1 cellular context compared by ENCODE assay signal in the genomic region with DNA sequence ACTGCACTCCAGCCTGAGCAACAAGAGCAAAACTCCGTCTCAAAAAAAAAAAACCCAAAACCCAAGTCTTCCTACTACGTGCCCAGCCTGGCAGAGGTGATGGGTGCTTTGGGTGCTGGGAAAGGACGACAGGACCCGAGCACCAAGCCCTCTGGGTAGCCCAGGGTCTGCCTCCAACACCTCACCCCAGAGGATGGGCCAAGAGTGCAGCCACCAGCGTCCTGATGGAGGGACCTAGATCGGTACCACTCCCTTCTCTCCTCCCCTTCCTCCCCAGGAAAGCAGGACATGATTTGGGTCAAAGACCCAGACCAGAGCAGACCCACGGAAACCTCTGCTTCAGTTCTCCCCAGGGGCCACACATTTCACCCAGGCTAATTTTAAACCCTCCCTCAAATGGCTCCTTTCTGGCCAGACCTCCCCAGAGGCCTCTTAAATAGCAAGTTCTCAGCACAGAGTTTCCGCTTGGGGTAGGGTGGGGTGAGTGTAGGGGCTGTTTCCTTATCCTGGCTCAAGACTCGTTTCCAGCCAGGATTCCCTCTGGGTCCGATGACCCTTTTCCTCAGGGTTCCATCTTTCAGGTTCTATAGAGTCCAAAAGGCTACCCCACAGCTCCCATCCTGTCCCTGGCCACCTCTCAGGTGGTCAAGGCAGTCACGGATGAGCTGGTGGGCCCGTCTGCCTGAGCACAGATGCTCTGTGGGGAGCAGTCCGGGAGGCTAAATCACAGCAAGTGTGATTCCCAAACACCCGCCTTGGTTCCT.
TF ChIP-seq lines count a peak whose summit lies in the region.

No MANE protein-coding gene starts in this region.

TF ChIP-seq in H1, 55 proteins besides CTCF, POLR2A, EP300 and RAD21 (continued from another document):
- TF ChIP-seq TCF12 (IDR thresholded peaks at IDR 0.05; ENCODE audit: low read depth, low read length) (no peak), RFX5 (IDR thresholded peaks at IDR 0.05; ENCODE audit: borderline replicate concordance, low read depth, low read length) (no peak), TEAD4 (IDR thresholded peaks at IDR 0.05; ENCODE audit: low read depth, low read length) (no peak), RBBP5 (IDR thresholded peaks at IDR 0.05; ENCODE audit: borderline replicate concordance, low read depth, low read length) (no peak), CEBPB (IDR thresholded peaks at IDR 0.05; ENCODE audit: low read depth, low read length) (no peak)
